1 cellular context compared by ENCODE assay signal in genomic region chr1:44425327-44426082, GRCh38.
TF ChIP-seq lines count a peak whose summit lies in the region.

No MANE protein-coding gene starts in this region.

TF ChIP-seq in H1, 55 proteins besides CTCF, POLR2A, EP300 and RAD21:
- TF ChIP-seq PHF8 (conservative IDR thresholded peaks at IDR 0.05; ENCODE audit: low read depth, low read length) (no peak), SP2 (IDR thresholded peaks at IDR 0.05; ENCODE audit: low read length) (no peak), KDM1A (IDR thresholded peaks at IDR 0.05; ENCODE audit: borderline replicate concordance, low read length) (no peak), BRCA1 (IDR thresholded peaks at IDR 0.05; ENCODE audit: low read depth, low read length) (no peak), USF2 (IDR thresholded peaks at IDR 0.05; ENCODE audit: low read length) (no peak), CHD7 (IDR thresholded peaks at IDR 0.05; ENCODE audit: insufficient replicate concordance, low read length) (no peak), CBX8 (IDR thresholded peaks at IDR 0.05; ENCODE audit: borderline replicate concordance, low read depth, low read length) (no peak), MAX (IDR thresholded peaks at IDR 0.05) (no peak), ZNF274 (IDR thresholded peaks at IDR 0.05; ENCODE audit: borderline replicate concordance, extremely low read depth, low read length) (no peak), GTF2F1 (IDR thresholded peaks at IDR 0.05; ENCODE audit: borderline replicate concordance, low read depth, low read length) (no peak), SP4 (IDR thresholded peaks at IDR 0.05; ENCODE audit: low read length) (no peak), MAFK (IDR thresholded peaks at IDR 0.05; ENCODE audit: low read depth, low read length) (no peak), ASH2L (IDR thresholded peaks at IDR 0.05; ENCODE audit: low read length) (no peak), JUN (IDR thresholded peaks at IDR 0.05; ENCODE audit: low read depth, low read length) (no peak)
